Comparison of ENCODE assay signal across 27 cellular contexts in the genomic region with DNA sequence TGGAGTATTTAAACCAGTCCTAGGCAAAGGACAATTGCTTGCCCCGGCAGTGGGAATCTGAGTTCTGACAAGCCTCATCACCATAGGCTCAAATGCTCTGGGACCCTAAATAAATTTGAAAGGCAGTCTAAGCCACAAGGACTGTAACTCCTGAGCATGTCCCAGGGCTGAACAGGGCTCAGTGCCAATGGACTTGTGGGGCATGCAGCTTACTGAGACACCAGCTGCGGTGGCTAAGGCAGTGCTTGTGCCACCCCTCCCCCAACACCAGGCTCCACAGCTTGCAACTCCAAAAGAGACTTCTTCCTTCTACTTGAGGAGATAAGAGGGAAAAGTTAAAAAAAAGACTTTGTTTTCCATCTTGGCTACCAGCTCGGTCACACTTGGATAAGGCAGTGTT.
"Had no signal": no experiment of that assay in that cellular context is flagged by ENCODE, and none has a peak within 500 bp of the region (broad histone marks: within the 10 kb centered on the region; RNA-seq: fewer than 3 reads in every experiment).

No MANE protein-coding gene starts in this region.

- H3K27ac ChIP-seq: heart left ventricle, lower lobe of right lung, parathyroid adenoma, psoas muscle, right lobe of liver, skin epidermis, stomach, testis, thyroid gland, transverse colon, upper lobe of left lung had no signal

- H3K27ac Mint-ChIP-seq: naive thymus-derived CD4-positive, alpha-beta T cell; natural killer cell treated with Interleukin-12 subunit alpha and Interleukin-12 subunit beta and Interleukin-15 and Interleukin-18, amount 100 ng/mL, for 72 hours; stimulated activated naive B cell treated with anti-CD40 and anti-IgM and Interleukin-4, amounts not matched to agents 10 μg/mL and 1 μg/mL and 100 μg/mL, for 72 hours had no signal

- H3K4me3 Mint-ChIP-seq: naive thymus-derived CD4-positive, alpha-beta T cell; natural killer cell treated with Interleukin-12 subunit alpha and Interleukin-12 subunit beta and Interleukin-15 and Interleukin-18, amount 100 ng/mL, for 72 hours; stimulated activated naive B cell treated with anti-CD40 and anti-IgM and Interleukin-4, amounts not matched to agents 10 μg/mL and 1 μg/mL and 100 μg/mL, for 72 hours had no signal

- DNase-seq: heart left ventricle; hypothalamus; kidney glomerular epithelial cell; left cardiac atrium; left ventricle myocardium superior; lower lobe of right lung; mammary epithelial cell; mesenchymal stem cell; naive thymus-derived CD4-positive, alpha-beta T cell; nucleus accumbens; psoas muscle; right lobe of liver; stimulated activated CD4-positive, alpha-beta T cell treated with anti-CD3 and anti-CD28 coated beads, Interleukin-12 subunit alpha, Interleukin-12 subunit beta, amount 100 ng/mL, for 4 hours; stimulated activated CD4-positive, alpha-beta T cell treated with anti-CD3 and anti-CD28 coated beads, Interleukin-15, amount 100 ng/mL, for 24 hours; stimulated activated CD4-positive, alpha-beta T cell treated with anti-CD3 and anti-CD28 coated beads, Interleukin-2, amount 100 ng/mL, for 24 hours; stimulated activated CD4-positive, alpha-beta T cell treated with anti-CD3 and anti-CD28 coated beads, Interleukin-4, amount 100 ng/mL, for 1 hour; stimulated activated naive B cell treated with anti-CD40 and anti-IgM and Interleukin-4, amounts not matched to agents 10 μg/mL and 1 μg/mL and 100 μg/mL, for 72 hours; stimulated activated naive CD8-positive, alpha-beta T cell treated with anti-CD3 and anti-CD28 coated beads, Interleukin-15, Interleukin-2, amounts not matched to agents 100 U/mL and 50 U/mL, for 24 hours; stomach; testis; thyroid gland; transverse colon; upper lobe of left lung had no signal

- H3K4me1 Mint-ChIP-seq: naive thymus-derived CD4-positive, alpha-beta T cell; stimulated activated naive B cell treated with anti-CD40 and anti-IgM and Interleukin-4, amounts not matched to agents 10 μg/mL and 1 μg/mL and 100 μg/mL, for 72 hours had no signal

- H3K9ac ChIP-seq: parathyroid adenoma had no signal

- H3K27me3 Mint-ChIP-seq: naive thymus-derived CD4-positive, alpha-beta T cell; natural killer cell treated with Interleukin-12 subunit alpha and Interleukin-12 subunit beta and Interleukin-15 and Interleukin-18, amount 100 ng/mL, for 72 hours; stimulated activated naive B cell treated with anti-CD40 and anti-IgM and Interleukin-4, amounts not matched to agents 10 μg/mL and 1 μg/mL and 100 μg/mL, for 72 hours had no signal

- H3K4me3 ChIP-seq: heart left ventricle, lower lobe of right lung, psoas muscle, right lobe of liver, skin epidermis, stomach, testis, thyroid gland, transverse colon, upper lobe of left lung had no signal

- H3K4me1 ChIP-seq: heart left ventricle, lower lobe of right lung, parathyroid adenoma, psoas muscle, right lobe of liver, stomach, testis, thyroid gland, transverse colon, upper lobe of left lung had no signal

- H3K36me3 ChIP-seq: heart left ventricle, lower lobe of right lung, right lobe of liver, stomach, thyroid gland, transverse colon, upper lobe of left lung had no signal

- H3K27me3 ChIP-seq: heart left ventricle, right lobe of liver, stomach, testis, thyroid gland, transverse colon, upper lobe of left lung had no signal

- ATAC-seq: heart left ventricle; left cardiac atrium; left lobe of liver; left ventricle myocardium superior; naive thymus-derived CD4-positive, alpha-beta T cell; natural killer cell treated with Interleukin-12 subunit alpha and Interleukin-12 subunit beta and Interleukin-15 and Interleukin-18, amount 100 ng/mL, for 72 hours; psoas muscle; right lobe of liver; stimulated activated naive B cell treated with anti-CD40 and anti-IgM and Interleukin-4, amounts not matched to agents 10 μg/mL and 1 μg/mL and 100 μg/mL, for 72 hours; stimulated activated naive CD8-positive, alpha-beta T cell treated with anti-CD3 and anti-CD28 coated beads, Interleukin-15, Interleukin-2, amounts not matched to agents 100 U/mL and 50 U/mL, for 24 hours had no signal

- H3K79me2 ChIP-seq: parathyroid adenoma had no signal

- H3K36me3 Mint-ChIP-seq: naive thymus-derived CD4-positive, alpha-beta T cell; stimulated activated naive B cell treated with anti-CD40 and anti-IgM and Interleukin-4, amounts not matched to agents 10 μg/mL and 1 μg/mL and 100 μg/mL, for 72 hours had no signal

- H3K9me3 ChIP-seq: lower lobe of right lung, psoas muscle, right lobe of liver, testis, thyroid gland, transverse colon, upper lobe of left lung had no signal
